In genomic region chr5:54719384-54720306, GRCh38 we compare ENCODE assay signal across 10 cellular contexts.
DNase-seq lines count a peak whose midpoint lies in the region; ATAC-seq and TF ChIP-seq lines count a peak whose summit lies in the region.
"Had no signal": no experiment of that assay in that cellular context is flagged by ENCODE, and none has a peak within 500 bp of the region (broad histone marks: within the 10 kb centered on the region; RNA-seq: fewer than 3 reads in every experiment).

No MANE protein-coding gene starts in this region.

- H3K4me3 ChIP-seq in GM23338 (no peak overlapping the region), fibroblast of mammary gland (ENCODE audit: control insufficient read depth, low read depth, low read length) (no peak overlapping the region)
- H3K4me3 ChIP-seq: psoas muscle had no signal

- H3K4me3 Mint-ChIP-seq in GM23338 = no peak overlapping the region

- H3K9me3 Mint-ChIP-seq in GM23338 = peaks cover 3% of the 10 kb centered on the region; the same call in 1 of the 3 replicates

- in situ Hi-C loops in SK-MEL-5 (cut with HindIII; ENCODE audit: low pct_unique_long_range_greater_than_20kb, low sequenced_read_pairs) = no loop called here

- H3K36me3 ChIP-seq in GM23338 (ENCODE audit: insufficient read depth) = no peaks in the 10 kb centered on the region

- no peaks in the 10 kb centered on the region for H3K27me3 Mint-ChIP-seq in GM23338 (ENCODE audit: insufficient read depth, low read depth, poor library complexity)

- H4K20me1 ChIP-seq in GM23338 (replicated peaks; ENCODE audit: insufficient read depth) = no peaks in the 10 kb centered on the region

- no peak overlapping the region for H3K27ac Mint-ChIP-seq in GM23338

- DNase-seq in GM23338 (ENCODE audit: low spot score) = peak; percentile 58
- peak; percentile 16 for DNase-seq in SK-MEL-5 (ENCODE audit: low read depth, low spot score)
- peak; percentile 80 for DNase-seq in fibroblast of mammary gland (ENCODE audit: low read depth)
- DNase-seq in renal cortical epithelial cell (ENCODE audit: low read depth) = peak; percentile 64
- no peak for DNase-seq in NCI-H1417 (lab: John Stamatoyannopoulos, UW)
- no peak for DNase-seq in middle frontal gyrus (ENCODE audit: extremely low spot score, low spot score)
- DNase-seq in activated CD4-positive, CD25-positive, alpha-beta regulatory T cell treated with anti-CD3 and anti-CD28 coated beads, Interleukin-2, amount 50 U/mL, for 72 hours = no peak
- DNase-seq: NCI-H2081 had no signal

- no peak overlapping the region for H2AFZ ChIP-seq in GM23338

- no peak overlapping the region for H3K27ac ChIP-seq in GM23338 (ENCODE audit: low read depth)
- H3K27ac ChIP-seq: psoas muscle had no signal

- no peaks in the 10 kb centered on the region for H3F3A ChIP-seq in GM23338 (replicated peaks; ENCODE audit: low read depth)

- ATAC-seq in GM23338 (peak; percentile 97), GM21786 (IDR thresholded peaks at IDR 0.05; ENCODE audit: unreplicated experiment) (no peak)

- H3K4me1 Mint-ChIP-seq in GM23338 = peaks cover 7% of the 10 kb centered on the region

- TF ChIP-seq CTCF in GM23338 (conservative IDR thresholded peaks at IDR 0.05; ENCODE audit: low read depth in 2 of 2) = no peak
- no peak for TF ChIP-seq CTCF in fibroblast of mammary gland (conservative IDR thresholded peaks at IDR 0.05; ENCODE audit: control insufficient read depth, insufficient read depth, low read depth, low read length)

- H3K9me2 ChIP-seq in GM23338 (ENCODE audit: insufficient read depth) = 0 out of 2 replicates have a peak, but pooled peaks cover 17% of the 10 kb centered on the region

- no peak overlapping the region for H3K4me2 ChIP-seq in GM23338

- H3K4me1 ChIP-seq in GM23338 (ENCODE audit: insufficient read depth) = peaks cover 6% of the 10 kb centered on the region; the same call in 1 of the 2 replicates
- H3K4me1 ChIP-seq: psoas muscle had no signal

- H3K79me2 ChIP-seq in GM23338 (replicated peaks; ENCODE audit: insufficient read depth) = no peaks in the 10 kb centered on the region

- no peaks in the 10 kb centered on the region for H3K27me3 ChIP-seq in GM23338 (ENCODE audit: insufficient read depth)

- H3K36me3 Mint-ChIP-seq in GM23338 (ENCODE audit: low read depth) = no peaks in the 10 kb centered on the region

TF ChIP-seq in GM23338, 12 proteins besides CTCF, POLR2A, EP300 and RAD21:
- peak; percentile 86; the same call in 1 of the 2 replicates for TF ChIP-seq ZNF114 (CRISPR knock-in tag; IDR thresholded peaks at IDR 0.05)
- TF ChIP-seq STAT1 (IDR thresholded peaks at IDR 0.05; ENCODE audit: unreplicated experiment) = no peak
- TF ChIP-seq EZH2 (IDR thresholded peaks at IDR 0.05; ENCODE audit: low read depth, unreplicated experiment) = no peak
- peak; percentile 88 for TF ChIP-seq ZNF462 (CRISPR knock-in tag; IDR thresholded peaks at IDR 0.05)
- 0 out of 2 replicates have a peak, but pooled peaks have one; percentile 7 for TF ChIP-seq CREB1 (CRISPR knock-in tag; IDR thresholded peaks at IDR 0.05; ENCODE audit: low read depth)

Comparison
In these comparisons a context has a peak if more than half of its experiments do, and no peak if none do; other contexts are left out.
1. DNase-seq: peak in GM23338 (single experiment), SK-MEL-5 (single experiment), fibroblast of mammary gland (single experiment) and renal cortical epithelial cell (single experiment); none in NCI-H1417 (0 of 3), middle frontal gyrus (single experiment) and activated CD4-positive, CD25-positive, alpha-beta regulatory T cell treated with anti-CD3 and anti-CD28 coated beads, Interleukin-2, amount 50 U/mL, for 72 hours (single experiment).